ENCODE assay signal across 1 cellular context in the genomic region with DNA sequence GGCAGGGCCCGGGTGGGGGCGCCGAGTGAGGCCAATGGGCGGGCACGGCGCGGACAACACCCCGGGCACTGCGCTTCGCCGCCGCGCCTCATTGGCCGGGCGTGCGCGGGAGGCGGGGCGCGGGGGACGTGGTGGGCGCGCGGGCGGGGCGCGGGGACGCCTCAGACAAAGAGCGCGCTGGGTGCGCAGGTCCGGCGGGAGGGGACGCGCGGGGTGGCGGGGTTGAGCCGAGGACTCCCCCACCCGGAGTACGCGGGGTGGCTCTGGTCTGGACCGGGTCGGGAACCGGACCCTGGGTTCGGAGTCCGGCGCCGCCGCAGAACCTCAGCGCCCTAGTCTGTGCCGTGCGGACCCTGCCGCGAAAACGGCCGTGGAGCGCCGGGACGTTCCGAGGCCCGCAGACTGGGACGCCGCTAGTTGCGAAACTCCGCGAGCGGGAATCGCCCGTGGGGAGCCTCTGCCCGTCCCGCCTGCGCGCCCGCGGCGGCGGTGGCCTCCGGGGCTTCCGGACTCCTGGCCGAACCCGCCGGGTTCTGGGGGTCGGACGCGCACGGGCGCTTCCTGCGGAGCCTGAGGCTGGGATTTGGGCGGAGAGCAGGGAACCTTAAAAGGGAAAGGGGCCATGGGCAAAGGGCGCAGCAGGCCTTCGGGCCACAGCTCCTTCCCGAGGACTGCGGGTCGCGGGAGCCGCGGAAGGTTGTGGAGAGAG.
TF ChIP-seq lines count a peak whose summit lies in the region.

No MANE protein-coding gene starts in this region.

TF ChIP-seq in Ishikawa, 13 proteins besides CTCF, POLR2A, EP300 and RAD21 (continued from another document):
- no peak for TF ChIP-seq REST (IDR thresholded peaks at IDR 0.05; ENCODE audit: low read depth)
- TF ChIP-seq, protein P1, sequence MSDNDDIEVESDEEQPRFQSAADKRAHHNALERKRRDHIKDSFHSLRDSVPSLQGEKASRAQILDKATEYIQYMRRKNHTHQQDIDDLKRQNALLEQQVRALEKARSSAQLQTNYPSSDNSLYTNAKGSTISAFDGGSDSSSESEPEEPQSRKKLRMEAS (IDR thresholded peaks at IDR 0.05): 0 out of 2 replicates have a peak, but pooled peaks have one; percentile 19
- TF ChIP-seq TAF1 (IDR thresholded peaks at IDR 0.05; ENCODE audit: low read depth): peak; percentile 41; the same call in 1 of the 2 replicates
- TF ChIP-seq TCF12 (IDR thresholded peaks at IDR 0.05; ENCODE audit: low read depth): no peak
- 0 out of 2 replicates have a peak, but pooled peaks have one; percentile 3 for TF ChIP-seq TEAD4 (IDR thresholded peaks at IDR 0.05)
